Comparison of ENCODE assay signal across 13 cellular contexts in the genomic region with DNA sequence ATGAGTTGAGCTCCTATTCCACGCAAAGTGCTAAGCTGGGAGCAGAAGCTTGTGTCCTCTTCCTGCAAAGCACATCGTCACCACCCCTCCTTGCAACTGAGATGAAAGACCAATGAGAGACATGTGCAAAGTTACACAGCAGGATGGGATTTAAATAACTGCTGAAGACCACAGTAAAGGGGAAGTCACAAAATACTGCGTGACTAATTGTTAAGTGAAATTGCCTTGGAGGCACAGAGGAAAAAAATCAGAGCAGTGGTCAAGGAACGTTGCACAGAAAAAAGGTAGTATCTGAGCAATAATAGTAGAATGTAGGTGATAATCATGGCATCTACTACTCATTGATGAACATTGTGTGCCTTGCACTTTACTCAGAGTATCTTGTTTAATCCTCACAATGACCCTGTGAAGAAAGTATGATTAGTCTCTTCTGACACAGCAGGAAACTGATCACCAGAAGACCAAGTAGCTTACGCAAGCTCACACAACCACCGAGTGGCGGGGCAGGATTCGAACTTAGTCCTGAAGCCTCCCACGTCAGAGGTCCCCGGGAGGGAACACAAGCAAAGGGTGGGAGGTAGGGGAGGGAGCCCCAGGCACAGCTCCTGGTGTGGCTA. TPM values are rescaled to one million over a fixed set of nuclear protein-coding genes. Genes with fewer than 3 reads are reported as not detected.
DNase-seq lines count a peak whose midpoint lies in the region; ATAC-seq and TF ChIP-seq lines count a peak whose summit lies in the region.
"Had no signal": no experiment of that assay in that cellular context is flagged by ENCODE, and none has a peak within 500 bp of the region (broad histone marks: within the 10 kb centered on the region; RNA-seq: fewer than 3 reads in every experiment).

No MANE protein-coding gene starts in this region.

- no peaks in the 10 kb centered on the region for H3K27me3 ChIP-seq in spleen (replicated peaks in 1 of 7)

- peaks cover 7% of the 10 kb centered on the region for H3K4me1 Mint-ChIP-seq in activated CD8-positive, alpha-beta T cell treated with anti-CD3 and anti-CD28 coated beads for 36 hours (ENCODE audit: low read depth)
- H3K4me1 Mint-ChIP-seq in activated CD8-positive, alpha-beta T cell treated with anti-CD3 and anti-CD28 coated beads, Interleukin-2, amount 10 ng/mL, durations not matched to agents 7 days and 5 days (ENCODE audit: low read depth) = peaks cover 11% of the 10 kb centered on the region

- no peaks in the 10 kb centered on the region for H3K36me3 Mint-ChIP-seq in activated CD8-positive, alpha-beta T cell treated with anti-CD3 and anti-CD28 coated beads for 36 hours (ENCODE audit: low read depth)
- H3K36me3 Mint-ChIP-seq in activated CD8-positive, alpha-beta T cell treated with anti-CD3 and anti-CD28 coated beads, Interleukin-2, amount 10 ng/mL, durations not matched to agents 7 days and 5 days (ENCODE audit: low read depth) = no peaks in the 10 kb centered on the region

- peak; percentile 20 for DNase-seq in activated CD8-positive, alpha-beta T cell treated with anti-CD3 and anti-CD28 coated beads for 36 hours
- DNase-seq in activated CD8-positive, alpha-beta T cell treated with anti-CD3 and anti-CD28 coated beads, Interleukin-2, amount 10 ng/mL, durations not matched to agents 7 days and 5 days = no peak
- DNase-seq in NB4 (ENCODE audit: low read depth) (peak; percentile 96), astrocyte of the spinal cord (ENCODE audit: low read depth, low spot score) (peak; percentile 12), spleen (peak; percentile 64), NCI-H524 treated with DMSO at 0.1 percent for 48 hours (lab: John Stamatoyannopoulos, UW) (no peak)
- DNase-seq: NCI-H1105 treated with DMSO at 0.1 percent for 48 hours; SHP77 treated with DMSO at 0.1 percent for 48 hours; stimulated activated CD4-positive, alpha-beta T cell treated with anti-CD3 and anti-CD28 coated beads, Interleukin-4, amount 100 ng/mL, for 1 hour had no signal

- peak overlapping the region; percentile 45 for H3K4me3 ChIP-seq in NB4 (ENCODE audit: low read depth, low read length)
- no peak overlapping the region for H3K4me3 ChIP-seq in astrocyte of the spinal cord (ENCODE audit: low read depth, low read length)
- H3K4me3 ChIP-seq in spleen = peak overlapping the region in 1 of 8 donors; percentile 11
- H3K4me3 ChIP-seq: A549, thoracic aorta had no signal

- WGBS in spleen, 5 donors = 10 to 39% (median 26%) methylated on average over 9 to 10 of the region's 10 CpGs

- no peak overlapping the region for H3K27ac Mint-ChIP-seq in activated CD8-positive, alpha-beta T cell treated with anti-CD3 and anti-CD28 coated beads for 36 hours
- no peak overlapping the region for H3K27ac Mint-ChIP-seq in activated CD8-positive, alpha-beta T cell treated with anti-CD3 and anti-CD28 coated beads, Interleukin-2, amount 10 ng/mL, durations not matched to agents 7 days and 5 days

- TF ChIP-seq CTCF in activated CD8-positive, alpha-beta T cell treated with anti-CD3 and anti-CD28 coated beads for 36 hours (IDR thresholded peaks at IDR 0.05) = no peak
- TF ChIP-seq CTCF in NB4 (IDR thresholded peaks at IDR 0.05; ENCODE audit: low read depth, low read length) (no peak), astrocyte of the spinal cord (IDR thresholded peaks at IDR 0.05; ENCODE audit: low read depth, low read length) (no peak), spleen (IDR thresholded peaks at IDR 0.05 in 8 of 11, conservative IDR thresholded peaks at IDR 0.05 in 3 of 11) (no peak)

- H3K4me1 ChIP-seq in spleen = peaks cover 0 to 25% (median 12%) of the 10 kb centered on the region in 6 donors
- H3K4me1 ChIP-seq: A549 had no signal

- peak; percentile 64 for ATAC-seq in activated CD8-positive, alpha-beta T cell treated with anti-CD3 and anti-CD28 coated beads for 36 hours
- ATAC-seq in activated CD8-positive, alpha-beta T cell treated with anti-CD3 and anti-CD28 coated beads, Interleukin-2, amount 10 ng/mL, durations not matched to agents 7 days and 5 days = no peak
- no peak for ATAC-seq in HG03196 (IDR thresholded peaks at IDR 0.05; ENCODE audit: unreplicated experiment)
- no peak for ATAC-seq in GM21528 (IDR thresholded peaks at IDR 0.05; ENCODE audit: low FRiP score, unreplicated experiment)
- ATAC-seq: A549 had no signal

- no peaks in the 10 kb centered on the region for H3K36me3 ChIP-seq in spleen
- H3K36me3 ChIP-seq: thoracic aorta had no signal

- POLR2A ChIA-PET in activated CD8-positive, alpha-beta T cell treated with anti-CD3 and anti-CD28 coated beads for 36 hours (lab: Charles Lee) = no interaction called here
- POLR2A ChIA-PET in activated CD8-positive, alpha-beta T cell treated with anti-CD3 and anti-CD28 coated beads, Interleukin-2, amount 10 ng/mL, durations not matched to agents 7 days and 5 days (lab: Charles Lee) = interaction anchor here (1.5 kb wide), 1 partner anchor 12 kb away, joined by 4 read pairs; no protein-coding TSS in a partner anchor

- in situ Hi-C loops in astrocyte of the spinal cord (cut with HindIII; ENCODE audit: low sequenced_read_pairs) = no loop called here

- no peaks in the 10 kb centered on the region for H3K9me3 ChIP-seq in spleen
- H3K9me3 ChIP-seq: A549, thoracic aorta had no signal

- H3K27me3 Mint-ChIP-seq in activated CD8-positive, alpha-beta T cell treated with anti-CD3 and anti-CD28 coated beads for 36 hours = peaks cover 6% of the 10 kb centered on the region
- peaks cover 23% of the 10 kb centered on the region for H3K27me3 Mint-ChIP-seq in activated CD8-positive, alpha-beta T cell treated with anti-CD3 and anti-CD28 coated beads, Interleukin-2, amount 10 ng/mL, durations not matched to agents 7 days and 5 days (ENCODE audit: low read depth)

- H3K9me3 Mint-ChIP-seq in activated CD8-positive, alpha-beta T cell treated with anti-CD3 and anti-CD28 coated beads for 36 hours = no peaks in the 10 kb centered on the region
- no peaks in the 10 kb centered on the region for H3K9me3 Mint-ChIP-seq in activated CD8-positive, alpha-beta T cell treated with anti-CD3 and anti-CD28 coated beads, Interleukin-2, amount 10 ng/mL, durations not matched to agents 7 days and 5 days (ENCODE audit: insufficient read depth)

- intact Hi-C loops in activated CD8-positive, alpha-beta T cell treated with anti-CD3 and anti-CD28 coated beads for 36 hours (cut with micrococcal nuclease) = no loop called here
- intact Hi-C loops in spleen (cut with DNase I; ENCODE audit: low total_unique reads) = no loop called here

- TF ChIP-seq POLR2A in NB4 (IDR thresholded peaks at IDR 0.05; ENCODE audit: extremely low read depth, insufficient read length) (no peak), spleen (IDR thresholded peaks at IDR 0.05) (peak in 1 of 3 donors; percentile 14)

- no peak overlapping the region for H3K4me3 Mint-ChIP-seq in activated CD8-positive, alpha-beta T cell treated with anti-CD3 and anti-CD28 coated beads for 36 hours
- H3K4me3 Mint-ChIP-seq in activated CD8-positive, alpha-beta T cell treated with anti-CD3 and anti-CD28 coated beads, Interleukin-2, amount 10 ng/mL, durations not matched to agents 7 days and 5 days = no peak overlapping the region

- CTCF ChIA-PET in activated CD8-positive, alpha-beta T cell treated with anti-CD3 and anti-CD28 coated beads for 36 hours (lab: Charles Lee) = interaction anchor here (0.7 to 5.8 kb wide), 5 partner anchors 10 to 49 kb away, joined by 3 to 39 read pairs (median 11); partner anchors contain the start of gene MYO18A
- CTCF ChIA-PET in activated CD8-positive, alpha-beta T cell treated with anti-CD3 and anti-CD28 coated beads, Interleukin-2, amount 10 ng/mL, durations not matched to agents 7 days and 5 days (lab: Charles Lee) = interaction anchor here (1.3 to 9.0 kb wide), 5 partner anchors 15 to 79 kb away, joined by 4 to 60 read pairs (median 7); partner anchors contain the start of gene MYO18A

- peak overlapping the region in 4 of 8 donors; percentile 0 to 57 (median 42) for H3K27ac ChIP-seq in spleen
- H3K27ac ChIP-seq: A549 had no signal

RNA-seq across cellular contexts. Expression of gene MYO18A, which starts 15.4 kb away (rescaled TPM):
- 10 to 100 TPM; 27.5 to 29.4 TPM for total RNA-seq in activated CD8-positive, alpha-beta T cell treated with anti-CD3 and anti-CD28 coated beads for 36 hours
- 10 to 100 TPM; 53.4 to 53.8 TPM for total RNA-seq in activated CD8-positive, alpha-beta T cell treated with anti-CD3 and anti-CD28 coated beads, Interleukin-2, amount 10 ng/mL, durations not matched to agents 7 days and 5 days
- total RNA-seq in spleen = 100 to 1,000 TPM in 2 of 7 donors, 10 to 100 TPM in 5; 57.6 to 114 (median 85.5) TPM
- polyA plus RNA-seq in spleen = 10 to 100 TPM; 24.2 to 55.0 (median 44.5) TPM

RNA-seq across cellular contexts. Expression of gene CRYBA1, which starts 51.1 kb away (rescaled TPM):
- not detected for total RNA-seq in activated CD8-positive, alpha-beta T cell treated with anti-CD3 and anti-CD28 coated beads for 36 hours
- not detected for total RNA-seq in activated CD8-positive, alpha-beta T cell treated with anti-CD3 and anti-CD28 coated beads, Interleukin-2, amount 10 ng/mL, durations not matched to agents 7 days and 5 days
- not detected for total RNA-seq in spleen
- not detected for polyA plus RNA-seq in spleen
- total RNA-seq: thoracic aorta had no signal

Comparison
In these comparisons a context has a peak if more than half of its experiments do, and no peak if none do; other contexts are left out.
1. DNase-seq: peak in activated CD8-positive, alpha-beta T cell treated with anti-CD3 and anti-CD28 coated beads for 36 hours (single experiment), NB4 (single experiment), astrocyte of the spinal cord (single experiment) and spleen (single experiment); none in activated CD8-positive, alpha-beta T cell treated with anti-CD3 and anti-CD28 coated beads, Interleukin-2, amount 10 ng/mL, durations not matched to agents 7 days and 5 days (single experiment) and NCI-H524 treated with DMSO at 0.1 percent for 48 hours (single experiment).